Comparison of ENCODE assay signal across 26 cellular contexts in the genomic region with DNA sequence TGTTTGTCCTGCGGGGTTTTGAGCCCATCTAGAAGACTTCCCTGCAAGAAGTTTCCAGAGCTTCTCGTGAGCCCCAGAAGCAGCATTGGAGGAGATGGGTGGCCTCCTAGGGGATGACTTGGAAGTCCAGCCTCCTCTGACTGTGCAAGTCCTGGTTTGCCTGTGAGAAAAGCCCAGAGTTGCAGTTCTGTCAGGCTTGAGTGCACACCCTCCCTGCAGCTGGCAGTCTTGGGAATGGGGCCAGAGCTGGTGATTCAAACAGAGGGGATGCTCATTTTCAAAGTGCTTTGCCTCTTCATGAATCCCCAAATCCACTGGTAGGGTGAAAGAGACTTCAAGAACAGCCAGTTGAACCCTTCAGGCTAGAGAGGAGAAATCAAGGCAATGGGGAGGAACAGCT. TPM values are rescaled to one million over a fixed set of nuclear protein-coding genes. Genes with fewer than 3 reads are reported as not detected.
DNase-seq lines count a peak whose midpoint lies in the region; ATAC-seq, FAIRE-seq and TF ChIP-seq lines count a peak whose summit lies in the region.
"Had no signal": no experiment of that assay in that cellular context is flagged by ENCODE, and none has a peak within 500 bp of the region (broad histone marks: within the 10 kb centered on the region; RNA-seq: fewer than 3 reads in every experiment).

No MANE protein-coding gene starts in this region.

- peaks cover 33% of the 10 kb centered on the region for H3K27me3 ChIP-seq in bronchial epithelial cell (ENCODE audit: control insufficient read depth, insufficient read depth, low read length)
- H3K27me3 ChIP-seq: Peyer's patch had no signal

- in situ Hi-C loops in ACHN (cut with HindIII; ENCODE audit: low pct_ligation_motif_present, low pct_unique_long_range_greater_than_20kb, low sequenced_read_pairs): no loop called here

- no peaks in the 10 kb centered on the region for H3K4me1 ChIP-seq in HEK293 (ENCODE audit: control insufficient read depth, insufficient read depth, low read length)
- peaks cover 5 to 10% of the 10 kb centered on the region in 2 donors for H3K4me1 ChIP-seq in kidney (ENCODE audit: control insufficient read depth in 1 of 2, insufficient read depth in 1 of 2, low read depth in 1 of 2, low read length in 2 of 2)

- intact Hi-C loops in kidney (cut with DNase I): no loop called here

- no peaks in the 10 kb centered on the region for H3K9me3 Mint-ChIP-seq in stimulated activated naive CD8-positive, alpha-beta T cell treated with anti-CD3 and anti-CD28 coated beads, Interleukin-15, amount 100 ng/mL, for 72 hours
- H3K9me3 Mint-ChIP-seq: activated naive CD4-positive, alpha-beta T cell treated with anti-CD3 and anti-CD28 coated beads, Interleukin-2, amount 50 U/mL, for 72 hours; activated T-cell treated with anti-CD3 and anti-CD28 coated beads, Interleukin-2, amount 50 U/mL, for 72 hours; GM23338; T-helper 2 cell treated with Interferon-gamma antibody and Interleukin-4, amounts not matched to agents 5 μg/mL and 100 μg/mL, for 36 hours had no signal

- no peaks in the 10 kb centered on the region for H3K36me3 ChIP-seq in HEK293 (ENCODE audit: control insufficient read depth in 2 of 2, insufficient read depth in 1 of 2, low read length in 2 of 2)
- H3K36me3 ChIP-seq in bronchial epithelial cell (ENCODE audit: control insufficient read depth, insufficient read depth, low read length): no peaks in the 10 kb centered on the region
- no peaks in the 10 kb centered on the region for H3K36me3 ChIP-seq in kidney (ENCODE audit: control insufficient read depth in 1 of 2, insufficient read depth in 2 of 2, low read length in 2 of 2)
- H3K36me3 ChIP-seq: colonic mucosa, neutrophil, Peyer's patch had no signal

- DNase-seq in ACHN: peak; percentile 96
- peak; percentile 48 for DNase-seq in bronchial epithelial cell (ENCODE audit: low read depth)
- DNase-seq in kidney: peak; percentile 79
- no peak for DNase-seq in occipital lobe (lab: John Stamatoyannopoulos, UW)
- DNase-seq in HuH-7.5 (ENCODE audit: low spot score): no peak
- DNase-seq in stimulated activated naive CD8-positive, alpha-beta T cell treated with anti-CD3 and anti-CD28 coated beads, Interleukin-15, amount 100 ng/mL, for 72 hours: no peak
- DNase-seq: activated T-cell treated with anti-CD3 and anti-CD28 coated beads, Interleukin-2, amount 50 U/mL, for 72 hours; colonic mucosa; EL; NCI-H187 treated with DMSO at 0.1 percent for 48 hours; NCI-H345; NK-92 treated with Interleukin-12 subunit alpha and Interleukin-12 subunit beta, amount 100 ng/mL, for 24 hours; Peyer's patch; retina; stimulated activated CD4-positive, alpha-beta T cell treated with anti-CD3 and anti-CD28 coated beads, Interleukin-12 subunit alpha, Interleukin-12 subunit beta, amount 100 ng/mL, for 4 hours had no signal

- no peak for ATAC-seq in HG03135 (IDR thresholded peaks at IDR 0.05; ENCODE audit: unreplicated experiment)
- ATAC-seq in stimulated activated naive CD8-positive, alpha-beta T cell treated with anti-CD3 and anti-CD28 coated beads, Interleukin-15, amount 100 ng/mL, for 72 hours: no peak
- ATAC-seq: activated naive CD4-positive, alpha-beta T cell treated with anti-CD3 and anti-CD28 coated beads, Interleukin-2, amount 50 U/mL, for 72 hours; activated T-cell treated with anti-CD3 and anti-CD28 coated beads, Interleukin-2, amount 50 U/mL, for 72 hours; GM23338 had no signal

- no peak overlapping the region for H3K27ac ChIP-seq in HEK293 (ENCODE audit: extremely low read depth, low read depth, low read length)
- H3K27ac ChIP-seq in kidney (ENCODE audit: low read depth in 2 of 2, low read length in 2 of 2): peak overlapping the region; percentile 41 to 48
- H3K27ac ChIP-seq: colonic mucosa, neutrophil, Peyer's patch, SK-N-MC had no signal

- CTCF ChIA-PET in HEK293 (lab: Yijun Ruan, JAX): interaction anchor here (1.0 to 4.2 kb wide), 3 partner anchors 10 to 65 kb away, joined by 4 to 27 read pairs (median 5); no protein-coding TSS in a partner anchor

- H3K9ac ChIP-seq in kidney (ENCODE audit: low read length in 2 of 2): no peak overlapping the region

- FAIRE-seq in bronchial epithelial cell (lab: Jason Lieb, UNC) (no peak), kidney (lab: Jason Lieb, UNC) (no peak)
- FAIRE-seq: GM18507 had no signal

- TF ChIP-seq CTCF in HEK293 (tag by site-specific recombination; IDR thresholded peaks at IDR 0.05) (no peak), bronchial epithelial cell (IDR thresholded peaks at IDR 0.05; ENCODE audit: insufficient read depth, low read length, severe bottlenecking) (no peak), kidney (IDR thresholded peaks at IDR 0.05; ENCODE audit: borderline replicate concordance, extremely low read depth, insufficient read depth) (no peak)

- H3K4me3 Mint-ChIP-seq in stimulated activated naive CD8-positive, alpha-beta T cell treated with anti-CD3 and anti-CD28 coated beads, Interleukin-15, amount 100 ng/mL, for 72 hours: no peak overlapping the region
- H3K4me3 Mint-ChIP-seq: activated T-cell treated with anti-CD3 and anti-CD28 coated beads, Interleukin-2, amount 50 U/mL, for 72 hours; GM23338; T-helper 2 cell treated with Interferon-gamma antibody and Interleukin-4, amounts not matched to agents 5 μg/mL and 100 μg/mL, for 36 hours had no signal

- POLR2A ChIA-PET in HEK293 (lab: Yijun Ruan, JAX): interaction anchor here (0.6 kb wide), 1 partner anchor 265 kb away, joined by 4 read pairs; no protein-coding TSS in a partner anchor

- H3K9me3 ChIP-seq in HEK293 (ENCODE audit: control insufficient read depth, insufficient read depth, low read depth, low read length) (no peaks in the 10 kb centered on the region), kidney (ENCODE audit: control insufficient read depth in 1 of 2, low read length in 2 of 2) (no peaks in the 10 kb centered on the region)
- H3K9me3 ChIP-seq: colonic mucosa, neutrophil, Peyer's patch had no signal

- H3K27me3 Mint-ChIP-seq in stimulated activated naive CD8-positive, alpha-beta T cell treated with anti-CD3 and anti-CD28 coated beads, Interleukin-15, amount 100 ng/mL, for 72 hours: peaks cover 70% of the 10 kb centered on the region

- H3K4me3 ChIP-seq in HEK293 (ENCODE audit: low read depth, low read length) (no peak overlapping the region), bronchial epithelial cell (ENCODE audit: low read depth, low read length) (no peak overlapping the region), kidney (ENCODE audit: low read length in 2 of 2) (no peak overlapping the region)
- H3K4me3 ChIP-seq: colonic mucosa, GM23338, Peyer's patch, SK-N-MC had no signal

- H3K27ac Mint-ChIP-seq in stimulated activated naive CD8-positive, alpha-beta T cell treated with anti-CD3 and anti-CD28 coated beads, Interleukin-15, amount 100 ng/mL, for 72 hours: no peak overlapping the region
- H3K27ac Mint-ChIP-seq: activated naive CD4-positive, alpha-beta T cell treated with anti-CD3 and anti-CD28 coated beads, Interleukin-2, amount 50 U/mL, for 72 hours; activated T-cell treated with anti-CD3 and anti-CD28 coated beads, Interleukin-2, amount 50 U/mL, for 72 hours; GM23338; T-helper 2 cell treated with Interferon-gamma antibody and Interleukin-4, amounts not matched to agents 5 μg/mL and 100 μg/mL, for 36 hours had no signal

- peaks cover 11% of the 10 kb centered on the region for H3K4me1 Mint-ChIP-seq in stimulated activated naive CD8-positive, alpha-beta T cell treated with anti-CD3 and anti-CD28 coated beads, Interleukin-15, amount 100 ng/mL, for 72 hours

TF ChIP-seq in HEK293, 187 proteins besides CTCF, POLR2A, EP300 and RAD21:
- TF ChIP-seq ZNF341 (tag by site-specific recombination; IDR thresholded peaks at IDR 0.05; ENCODE audit: low read depth) (peak; percentile 50), ZNF777 (tag by site-specific recombination; IDR thresholded peaks at IDR 0.05; ENCODE audit: borderline replicate concordance) (no peak), ZNF776 (tag by site-specific recombination; IDR thresholded peaks at IDR 0.05; ENCODE audit: borderline replicate concordance) (no peak)

RNA-seq across cellular contexts. Expression of gene PPP1R1A, which starts 3.9 kb away (rescaled TPM):
- not detected in 2 replicates for total RNA-seq in bronchial epithelial cell
- 128 TPM for total RNA-seq in kidney
- 217 TPM for polyA plus RNA-seq in kidney (ENCODE audit: insufficient read depth, low read depth, low replicate concordance)
- 6.7 TPM for total RNA-seq in occipital lobe
- total RNA-seq: activated CD8-positive, alpha-beta memory T cell treated with anti-CD3 and anti-CD28 coated beads for 36 hours; activated naive CD4-positive, alpha-beta T cell treated with anti-CD3 and anti-CD28 coated beads, Interleukin-2, amount 50 U/mL, for 72 hours; activated T-cell treated with anti-CD3 and anti-CD28 coated beads, Interleukin-2, amount 50 U/mL, for 72 hours; glomerular endothelial cell had no signal

RNA-seq across cellular contexts. Expression of gene LACRT, which starts 42.4 kb away (rescaled TPM):
- total RNA-seq in bronchial epithelial cell (not detected in 2 replicates), kidney (not detected), occipital lobe (not detected)
- not detected for polyA plus RNA-seq in kidney (ENCODE audit: insufficient read depth, low read depth, low replicate concordance)
- total RNA-seq: activated CD8-positive, alpha-beta memory T cell treated with anti-CD3 and anti-CD28 coated beads for 36 hours; activated naive CD4-positive, alpha-beta T cell treated with anti-CD3 and anti-CD28 coated beads, Interleukin-2, amount 50 U/mL, for 72 hours; activated T-cell treated with anti-CD3 and anti-CD28 coated beads, Interleukin-2, amount 50 U/mL, for 72 hours; colonic mucosa; glomerular endothelial cell; GM23338; Peyer's patch; temporal lobe had no signal
- polyA plus RNA-seq: GM23338 had no signal

RNA-seq across cellular contexts. Expression of gene PDE1B, which starts 42.9 kb away (rescaled TPM):
- total RNA-seq in bronchial epithelial cell (not detected in 2 replicates), kidney (7.5 TPM), occipital lobe (6.6 TPM)
- polyA plus RNA-seq in kidney (ENCODE audit: insufficient read depth, low read depth, low replicate concordance): 4.4 TPM
- total RNA-seq: glomerular endothelial cell had no signal

RNA-seq across cellular contexts. Expression of gene DCD, which starts 55.8 kb away (rescaled TPM):
- total RNA-seq in bronchial epithelial cell (not detected in 2 replicates), kidney (not detected), occipital lobe (not detected)
- not detected for polyA plus RNA-seq in kidney (ENCODE audit: insufficient read depth, low read depth, low replicate concordance)
- total RNA-seq: activated CD8-positive, alpha-beta memory T cell treated with anti-CD3 and anti-CD28 coated beads for 36 hours; activated naive CD4-positive, alpha-beta T cell treated with anti-CD3 and anti-CD28 coated beads, Interleukin-2, amount 50 U/mL, for 72 hours; activated T-cell treated with anti-CD3 and anti-CD28 coated beads, Interleukin-2, amount 50 U/mL, for 72 hours; colonic mucosa; glomerular endothelial cell; GM23338; Peyer's patch; temporal lobe had no signal
- polyA plus RNA-seq: GM23338 had no signal

Comparison
In these comparisons a context has a peak if more than half of its experiments do, and no peak if none do; other contexts are left out.
1. DNase-seq: peak in ACHN (single experiment), bronchial epithelial cell (single experiment) and kidney (single experiment); none in occipital lobe (single experiment), HuH-7.5 (single experiment) and stimulated activated naive CD8-positive, alpha-beta T cell treated with anti-CD3 and anti-CD28 coated beads, Interleukin-15, amount 100 ng/mL, for 72 hours (0 of 2).
2. RNA of gene PPP1R1A, which starts 3.9 kb away (total RNA-seq): 128 TPM in kidney (single experiment); 6.7 TPM in occipital lobe (single experiment) and not detected in bronchial epithelial cell; every median in the first group is over 10 times any median in the second.